Comparison of ENCODE assay signal across 22 cellular contexts in genomic region chr5:77795268-77795667, GRCh38. TPM values are rescaled to one million over a fixed set of nuclear protein-coding genes. Genes with fewer than 3 reads are reported as not detected.
A peak's percentile ranks its signal among the peaks of the same experiment; 100 is the strongest.
DNase-seq lines count a peak whose midpoint lies in the region; FAIRE-seq and TF ChIP-seq lines count a peak whose summit lies in the region.
"Had no signal": no experiment of that assay in that cellular context is flagged by ENCODE, and none has a peak within 500 bp of the region (broad histone marks: within the 10 kb centered on the region; RNA-seq: fewer than 3 reads in every experiment).

No MANE protein-coding gene starts in this region.

- TF ChIP-seq POLR2A in H1 (IDR thresholded peaks at IDR 0.05; ENCODE audit: control extremely low read depth in 1 of 2, low read depth in 2 of 2, low read length in 2 of 2): no peak

- no peak overlapping the region for H3K14ac ChIP-seq in H1 (ENCODE audit: insufficient read length)

- H2AFZ ChIP-seq in H1 (ENCODE audit: low read length): no peak overlapping the region
- H2AFZ ChIP-seq: GM23338 had no signal

- no peaks in the 10 kb centered on the region; a peak in 1 of 7 replicates for H3K27me3 ChIP-seq in H1 (replicated peaks in 1 of 4; ENCODE audit: control insufficient read depth in 3 of 4, extremely low read depth in 1 of 4, insufficient read depth in 3 of 4, low read length in 3 of 4)
- H3K27me3 ChIP-seq: BLaER1 treated with 17β-estradiol and CSF1 and Interleukin-3, amounts not matched to agents 10 nM and 100 nM had no signal

- H3K27ac Mint-ChIP-seq in activated CD4-positive, alpha-beta T cell treated with anti-CD3 and anti-CD28 coated beads, Interleukin-2, amount 10 ng/mL, durations not matched to agents 24 days and 14 days: no peak overlapping the region
- H3K27ac Mint-ChIP-seq: CD14-positive monocyte; CD4-positive, alpha-beta T cell; CD8-positive, alpha-beta memory T cell; GM23338 had no signal

- no peaks in the 10 kb centered on the region for H3K4me1 ChIP-seq in HEK293 (ENCODE audit: control insufficient read depth, insufficient read depth, low read length)
- H3K4me1 ChIP-seq in H1 (replicated peaks in 1 of 4; ENCODE audit: control insufficient read depth in 3 of 4, insufficient read depth in 4 of 4, low read length in 3 of 4): peaks cover 0 to 4% (median 0%) of the 10 kb centered on the region in 4 experiments; a peak in 1 of 7 replicates
- H3K4me1 ChIP-seq: BE2C had no signal

- FAIRE-seq in H1 (lab: Jason Lieb, UNC) (no peak), frontal cortex (lab: Jason Lieb, UNC) (peak; percentile 26)
- FAIRE-seq: D721Med, GM12878, GM19239, H54 had no signal

- H3K4me3 Mint-ChIP-seq in activated CD4-positive, alpha-beta T cell treated with anti-CD3 and anti-CD28 coated beads, Interleukin-2, amount 10 ng/mL, durations not matched to agents 24 days and 14 days: no peak overlapping the region
- H3K4me3 Mint-ChIP-seq: CD14-positive monocyte; CD4-positive, alpha-beta T cell; CD8-positive, alpha-beta memory T cell; GM23338 had no signal

- no peak overlapping the region for H3K4me2 ChIP-seq in H1 (ENCODE audit: insufficient read depth in 1 of 2, low read depth in 2 of 2, low read length in 2 of 2)
- H3K4me2 ChIP-seq: GM23338 had no signal

- H3K4ac ChIP-seq in H1 (replicated peaks; ENCODE audit: insufficient read length, low read depth, low read length): no peak overlapping the region

- no peaks in the 10 kb centered on the region for H3K36me3 Mint-ChIP-seq in activated CD4-positive, alpha-beta T cell treated with anti-CD3 and anti-CD28 coated beads, Interleukin-2, amount 10 ng/mL, durations not matched to agents 24 days and 14 days (ENCODE audit: low read depth)
- H3K36me3 Mint-ChIP-seq: CD14-positive monocyte had no signal

- WGBS in H1 (ENCODE audit: extremely low coverage in 1 of 2, insufficient coverage in 1 of 2, insufficient read length in 1 of 2, insufficient replicate concordance in 2 of 2, low coverage in 1 of 2, low lambda C conversion rate in 2 of 2, missing lambda C conversion rate in 1 of 2), 2 experiments: 87% methylated on average over 2 of the region's 2 CpGs; no CpG with 5 or more reads in 1 of the 2 experiments

- no peak overlapping the region for H4K8ac ChIP-seq in H1 (ENCODE audit: extremely low read depth, insufficient read depth, low read length)

- no peak for TF ChIP-seq CTCF in HEK293 (tag by site-specific recombination; IDR thresholded peaks at IDR 0.05)
- no peak for TF ChIP-seq CTCF in H1 (IDR thresholded peaks at IDR 0.05; ENCODE audit: control extremely low read depth in 1 of 3, insufficient read depth in 1 of 3, low read depth in 1 of 3, low read length in 3 of 3)

- H4K5ac ChIP-seq in H1 (ENCODE audit: insufficient read length, low read depth, low read length): no peak overlapping the region

- no peak overlapping the region for H3K9ac ChIP-seq in H1 (replicated peaks in 1 of 4; ENCODE audit: extremely low read depth in 1 of 4, low read depth in 3 of 4, low read length in 3 of 4)
- H3K9ac ChIP-seq: BLaER1 treated with 17β-estradiol and CSF1 and Interleukin-3, amounts not matched to agents 10 nM and 100 nM had no signal

- H3K27ac ChIP-seq in HEK293 (ENCODE audit: extremely low read depth, low read depth, low read length) (no peak overlapping the region), H1 (ENCODE audit: low read depth, low read length) (no peak overlapping the region)

- no peak overlapping the region for H2BK5ac ChIP-seq in H1 (ENCODE audit: low read depth, low read length)

- no peak overlapping the region for H2BK120ac ChIP-seq in H1 (replicated peaks; ENCODE audit: low read depth, low read length)

- no peaks in the 10 kb centered on the region for H4K20me1 ChIP-seq in H1 (replicated peaks in 1 of 2; ENCODE audit: control insufficient read depth in 1 of 2, insufficient read depth in 2 of 2, low read length in 2 of 2)
- H4K20me1 ChIP-seq: BLaER1 treated with 17β-estradiol and CSF1 and Interleukin-3, amounts not matched to agents 10 nM and 100 nM had no signal

- H3K9me3 ChIP-seq in HEK293 (ENCODE audit: control insufficient read depth, insufficient read depth, low read depth, low read length): peaks cover 3% of the 10 kb centered on the region; the same call in 1 of the 2 replicates
- H3K9me3 ChIP-seq in H1 (ENCODE audit: insufficient read depth in 2 of 2, low read depth in 1 of 2, low read length in 1 of 2): no peaks in the 10 kb centered on the region; a peak in 1 of 4 replicates
- H3K9me3 ChIP-seq: BE2C, HAP-1 had no signal

- H3K4me1 Mint-ChIP-seq in activated CD4-positive, alpha-beta T cell treated with anti-CD3 and anti-CD28 coated beads, Interleukin-2, amount 10 ng/mL, durations not matched to agents 24 days and 14 days: no peaks in the 10 kb centered on the region
- H3K4me1 Mint-ChIP-seq: CD8-positive, alpha-beta memory T cell had no signal

- no peak overlapping the region for H3K56ac ChIP-seq in H1 (replicated peaks; ENCODE audit: insufficient read length, low read depth, low read length)

- no peak overlapping the region for H2AK5ac ChIP-seq in H1 (ENCODE audit: low read depth, low read length)

- H3K23ac ChIP-seq in H1 (ENCODE audit: insufficient read length): no peak overlapping the region

- H2BK12ac ChIP-seq in H1 (ENCODE audit: low read depth, low read length): no peak overlapping the region

- intact Hi-C loops in activated CD4-positive, alpha-beta T cell treated with anti-CD3 and anti-CD28 coated beads, Interleukin-2, amount 10 ng/mL, durations not matched to agents 24 days and 14 days (cut with micrococcal nuclease): no loop called here

- no peak overlapping the region for H2BK20ac ChIP-seq in H1 (ENCODE audit: low read length)

- H3K79me2 ChIP-seq in H1 (ENCODE audit: control insufficient read depth in 1 of 2, insufficient read depth in 2 of 2, low read length in 2 of 2): no peaks in the 10 kb centered on the region

- no peaks in the 10 kb centered on the region for H3K79me1 ChIP-seq in H1 (ENCODE audit: low read depth, low read length)

- H3K4me3 ChIP-seq in HEK293 (ENCODE audit: low read depth, low read length) (no peak overlapping the region), H1 (ENCODE audit: extremely low read depth in 1 of 4, insufficient read depth in 2 of 4, low read depth in 3 of 4, low read length in 4 of 4) (no peak overlapping the region)
- H3K4me3 ChIP-seq: BLaER1 treated with 17β-estradiol and CSF1 and Interleukin-3, amounts not matched to agents 10 nM and 100 nM; GM12878; GM23338; HAP-1 had no signal

- no peak overlapping the region for H3K18ac ChIP-seq in H1 (ENCODE audit: extremely low read depth, low read length)

- no peaks in the 10 kb centered on the region for H3K36me3 ChIP-seq in HEK293 (ENCODE audit: control insufficient read depth in 2 of 2, insufficient read depth in 1 of 2, low read length in 2 of 2)
- H3K36me3 ChIP-seq in H1 (ENCODE audit: control insufficient read depth in 2 of 4, insufficient read depth in 4 of 4, low read length in 3 of 4): no peaks in the 10 kb centered on the region
- H3K36me3 ChIP-seq: BE2C; BLaER1 treated with 17β-estradiol and CSF1 and Interleukin-3, amounts not matched to agents 10 nM and 100 nM; HAP-1 had no signal

- CTCF ChIA-PET in HEK293 (lab: Yijun Ruan, JAX) (interaction anchor here (0.7 kb wide), 1 partner anchor 93 kb away, joined by 3 read pairs; no protein-coding TSS in a partner anchor), H1 (lab: Charles Lee; ENCODE audit: partially characterized antibody) (no interaction called here)

- TF ChIP-seq RAD21 in H1 (IDR thresholded peaks at IDR 0.05 in 1 of 2, conservative IDR thresholded peaks at IDR 0.05 in 1 of 2; ENCODE audit: low read depth in 2 of 2, low read length in 2 of 2): no peak

- H3K23me2 ChIP-seq in H1 (ENCODE audit: low read depth, low read length): no peaks in the 10 kb centered on the region

- H4K91ac ChIP-seq in H1 (replicated peaks; ENCODE audit: insufficient read length, low read length): no peak overlapping the region

- POLR2A ChIA-PET in HEK293 (lab: Yijun Ruan, JAX): no interaction called here
- POLR2A ChIA-PET in H1 (lab: Charles Lee; ENCODE audit: partially characterized antibody): no interaction called here

- peaks cover 54% of the 10 kb centered on the region for H3K27me3 Mint-ChIP-seq in activated CD4-positive, alpha-beta T cell treated with anti-CD3 and anti-CD28 coated beads, Interleukin-2, amount 10 ng/mL, durations not matched to agents 24 days and 14 days

- H3K9me3 Mint-ChIP-seq in activated CD4-positive, alpha-beta T cell treated with anti-CD3 and anti-CD28 coated beads, Interleukin-2, amount 10 ng/mL, durations not matched to agents 24 days and 14 days: peaks cover 9% of the 10 kb centered on the region

- DNase-seq in H1 (ENCODE audit: low read depth in 1 of 2, low spot score in 2 of 2) (no peak), frontal cortex (ENCODE audit: low spot score in 2 of 2) (no peak), AG20443 (ENCODE audit: low spot score) (no peak), ecto neural progenitor cell (ENCODE audit: low spot score) (no peak)
- no peak for DNase-seq in activated CD4-positive, alpha-beta T cell treated with anti-CD3 and anti-CD28 coated beads, Interleukin-2, amount 10 ng/mL, durations not matched to agents 24 days and 14 days
- DNase-seq: AML-193; BE2C; CD4-positive, alpha-beta T cell; CD8-positive, alpha-beta memory T cell; DMS 273 treated with DMSO at 0.1 percent for 48 hours; DMS79; EL; GDM1 had no signal

- no peak for TF ChIP-seq EP300 in H1 (IDR thresholded peaks at IDR 0.05; ENCODE audit: borderline replicate concordance in 1 of 2, low read depth in 2 of 2, low read length in 2 of 2)

- H2BK15ac ChIP-seq in H1 (ENCODE audit: low read length): no peak overlapping the region

TF ChIP-seq in H1, 55 proteins besides CTCF, POLR2A, EP300 and RAD21:
- TF ChIP-seq KDM1A (IDR thresholded peaks at IDR 0.05; ENCODE audit: borderline replicate concordance, low read length): 0 out of 2 replicates have a peak, but pooled peaks have one; percentile 15
- TF ChIP-seq TBP (IDR thresholded peaks at IDR 0.05; ENCODE audit: low read depth, low read length): no peak

RNA-seq across cellular contexts. Expression of gene TBCA, which starts 19.1 kb away (rescaled TPM):
- total RNA-seq in H1 (2021; fragmentation: NEBNext Ultra II Directional; extraction: Animal tissue kit (Norgen Biotek cat#: 25700)): 315 and 320 TPM in 2 replicates
- polyA plus RNA-seq in H1 (2011; rRNA removed): 40.4 and 55.7 TPM in 2 replicates
- polyA plus RNA-seq in H1 (2011; cell fraction: cytosol; rRNA removed): 203 TPM
- polyA plus RNA-seq in H1 (2011; cell fraction: nucleus; rRNA removed): 20.1 TPM
- 172 to 409 TPM (median 203 TPM) in 4 replicates for polyA plus RNA-seq in H1 (2012, experiment 1 of 2)
- polyA plus RNA-seq in H1 (2012, experiment 2 of 2): 175 TPM
- polyA plus RNA-seq in H1 (2013, experiment 1 of 2): 799 TPM
- polyA plus RNA-seq in H1 (2013, experiment 2 of 2): 801 TPM
- 3.9 and 5.0 TPM in 2 replicates for polyA minus RNA-seq in H1 (2011; rRNA and poly(A)+ RNA removed)
- polyA minus RNA-seq in H1 (2011; cell fraction: cytosol; rRNA and poly(A)+ RNA removed): 46.1 TPM
- polyA minus RNA-seq in H1 (2011; cell fraction: nucleus; rRNA and poly(A)+ RNA removed): 9.2 TPM
- 106 TPM for total RNA-seq in frontal cortex
- total RNA-seq in activated CD4-positive, alpha-beta T cell treated with anti-CD3 and anti-CD28 coated beads, Interleukin-2, amount 10 ng/mL, durations not matched to agents 24 days and 14 days: 199 and 207 TPM in 2 replicates
